3 cellular contexts compared by ENCODE assay signal in the genomic region with DNA sequence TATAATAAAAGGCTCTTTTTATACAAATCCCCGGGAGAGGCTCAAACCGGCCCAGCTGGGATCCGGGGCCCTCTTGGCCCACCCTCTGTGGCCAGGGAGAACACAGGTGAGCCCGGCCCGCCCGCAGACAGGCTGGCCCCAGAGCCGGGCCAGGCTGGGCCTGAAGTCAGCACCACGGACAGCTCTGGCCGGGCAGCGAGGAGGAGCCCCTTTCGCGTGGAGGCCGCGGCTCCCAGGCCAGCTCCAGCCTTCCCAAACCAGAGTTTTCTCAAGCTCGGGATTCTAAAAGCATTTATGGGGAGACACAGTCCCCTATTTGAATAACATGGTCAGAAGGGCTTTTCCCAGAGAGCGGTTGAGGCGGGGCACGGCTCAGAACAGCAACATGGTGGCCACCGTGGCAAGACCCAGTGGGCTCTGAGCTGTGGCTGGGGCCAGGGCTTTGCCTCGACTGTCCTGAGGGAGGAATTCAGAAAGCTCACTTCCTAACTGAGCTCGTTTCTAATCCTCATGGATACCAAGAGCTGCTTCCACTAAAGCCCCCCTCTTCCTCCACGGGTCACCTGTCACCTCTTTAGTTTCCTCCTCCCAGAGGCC.
A peak's percentile ranks its signal among the peaks of the same experiment; 100 is the strongest.
TF ChIP-seq lines count a peak whose summit lies in the region.

No MANE protein-coding gene starts in this region.

TF ChIP-seq in Ishikawa, 13 proteins besides CTCF, POLR2A, EP300 and RAD21:
- TF ChIP-seq, protein P1, sequence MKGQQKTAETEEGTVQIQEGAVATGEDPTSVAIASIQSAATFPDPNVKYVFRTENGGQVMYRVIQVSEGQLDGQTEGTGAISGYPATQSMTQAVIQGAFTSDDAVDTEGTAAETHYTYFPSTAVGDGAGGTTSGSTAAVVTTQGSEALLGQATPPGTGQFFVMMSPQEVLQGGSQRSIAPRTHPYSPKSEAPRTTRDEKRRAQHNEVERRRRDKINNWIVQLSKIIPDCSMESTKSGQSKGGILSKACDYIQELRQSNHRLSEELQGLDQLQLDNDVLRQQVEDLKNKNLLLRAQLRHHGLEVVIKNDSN (IDR thresholded peaks at IDR 0.05) = no peak
- TF ChIP-seq, protein P2, sequence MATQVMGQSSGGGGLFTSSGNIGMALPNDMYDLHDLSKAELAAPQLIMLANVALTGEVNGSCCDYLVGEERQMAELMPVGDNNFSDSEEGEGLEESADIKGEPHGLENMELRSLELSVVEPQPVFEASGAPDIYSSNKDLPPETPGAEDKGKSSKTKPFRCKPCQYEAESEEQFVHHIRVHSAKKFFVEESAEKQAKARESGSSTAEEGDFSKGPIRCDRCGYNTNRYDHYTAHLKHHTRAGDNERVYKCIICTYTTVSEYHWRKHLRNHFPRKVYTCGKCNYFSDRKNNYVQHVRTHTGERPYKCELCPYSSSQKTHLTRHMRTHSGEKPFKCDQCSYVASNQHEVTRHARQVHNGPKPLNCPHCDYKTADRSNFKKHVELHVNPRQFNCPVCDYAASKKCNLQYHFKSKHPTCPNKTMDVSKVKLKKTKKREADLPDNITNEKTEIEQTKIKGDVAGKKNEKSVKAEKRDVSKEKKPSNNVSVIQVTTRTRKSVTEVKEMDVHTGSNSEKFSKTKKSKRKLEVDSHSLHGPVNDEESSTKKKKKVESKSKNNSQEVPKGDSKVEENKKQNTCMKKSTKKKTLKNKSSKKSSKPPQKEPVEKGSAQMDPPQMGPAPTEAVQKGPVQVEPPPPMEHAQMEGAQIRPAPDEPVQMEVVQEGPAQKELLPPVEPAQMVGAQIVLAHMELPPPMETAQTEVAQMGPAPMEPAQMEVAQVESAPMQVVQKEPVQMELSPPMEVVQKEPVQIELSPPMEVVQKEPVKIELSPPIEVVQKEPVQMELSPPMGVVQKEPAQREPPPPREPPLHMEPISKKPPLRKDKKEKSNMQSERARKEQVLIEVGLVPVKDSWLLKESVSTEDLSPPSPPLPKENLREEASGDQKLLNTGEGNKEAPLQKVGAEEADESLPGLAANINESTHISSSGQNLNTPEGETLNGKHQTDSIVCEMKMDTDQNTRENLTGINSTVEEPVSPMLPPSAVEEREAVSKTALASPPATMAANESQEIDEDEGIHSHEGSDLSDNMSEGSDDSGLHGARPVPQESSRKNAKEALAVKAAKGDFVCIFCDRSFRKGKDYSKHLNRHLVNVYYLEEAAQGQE (IDR thresholded peaks at IDR 0.05; ENCODE audit: low read depth) = peak; percentile 96

TF ChIP-seq in H1, 55 proteins besides CTCF, POLR2A, EP300 and RAD21:
- peak; percentile 69; the same call in 1 of the 2 replicates for TF ChIP-seq GABPA (IDR thresholded peaks at IDR 0.05; ENCODE audit: borderline replicate concordance, insufficient read depth, low read length)
- no peak for TF ChIP-seq SRF (IDR thresholded peaks at IDR 0.05; ENCODE audit: low read depth, low read length)
- TF ChIP-seq CEBPB (IDR thresholded peaks at IDR 0.05; ENCODE audit: low read depth, low read length) = no peak
- TF ChIP-seq SUZ12 (IDR thresholded peaks at IDR 0.05; ENCODE audit: low read length) = no peak
- no peak for TF ChIP-seq RNF2 (IDR thresholded peaks at IDR 0.05; ENCODE audit: borderline replicate concordance, low read depth, low read length, missing control alignments, poor library complexity, severe bottlenecking)
- no peak for TF ChIP-seq TAF7 (optimal IDR thresholded peaks at IDR 0.05; ENCODE audit: borderline replicate concordance, low read depth, low read length)
- no peak for TF ChIP-seq CREB1 (IDR thresholded peaks at IDR 0.05)
- peak; percentile 46; the same call in 1 of the 2 replicates for TF ChIP-seq YY1 (IDR thresholded peaks at IDR 0.05; ENCODE audit: low read depth, low read length)
- no peak for TF ChIP-seq NRF1 (IDR thresholded peaks at IDR 0.05; ENCODE audit: low read depth, low read length)
- 0 out of 4 replicates have a peak, but pooled peaks of 1 of the 2 experiments have one; percentile 28 for TF ChIP-seq HDAC2 (IDR thresholded peaks at IDR 0.05; ENCODE audit: borderline replicate concordance in 1 of 2, low read depth in 2 of 2, low read length in 2 of 2)
- no peak for TF ChIP-seq SP4 (IDR thresholded peaks at IDR 0.05; ENCODE audit: low read length)
- TF ChIP-seq POLR2AphosphoS5 (IDR thresholded peaks at IDR 0.05; ENCODE audit: low read depth, low read length) = no peak
- TF ChIP-seq CBX5 (IDR thresholded peaks at IDR 0.05; ENCODE audit: low read depth, low read length) = no peak
- TF ChIP-seq, protein P3, sequence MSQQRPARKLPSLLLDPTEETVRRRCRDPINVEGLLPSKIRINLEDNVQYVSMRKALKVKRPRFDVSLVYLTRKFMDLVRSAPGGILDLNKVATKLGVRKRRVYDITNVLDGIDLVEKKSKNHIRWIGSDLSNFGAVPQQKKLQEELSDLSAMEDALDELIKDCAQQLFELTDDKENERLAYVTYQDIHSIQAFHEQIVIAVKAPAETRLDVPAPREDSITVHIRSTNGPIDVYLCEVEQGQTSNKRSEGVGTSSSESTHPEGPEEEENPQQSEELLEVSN (IDR thresholded peaks at IDR 0.05) = no peak
- no peak for TF ChIP-seq TCF12 (IDR thresholded peaks at IDR 0.05; ENCODE audit: low read depth, low read length)
- no peak for TF ChIP-seq HDAC6 (IDR thresholded peaks at IDR 0.05; ENCODE audit: low read depth, low read length)
TF ChIP-seq in H1: peak in this region for 3.

TF ChIP-seq in neural cell, 6 proteins besides CTCF, POLR2A, EP300 and RAD21:
- TF ChIP-seq SMC3 (conservative IDR thresholded peaks at IDR 0.05; ENCODE audit: poor library complexity) (no peak), POLR2AphosphoS5 (IDR thresholded peaks at IDR 0.05) (no peak), MXI1 (conservative IDR thresholded peaks at IDR 0.05; ENCODE audit: poor library complexity, severe bottlenecking) (no peak)
- TF ChIP-seq, protein P2 (IDR thresholded peaks at IDR 0.05; ENCODE audit: borderline replicate concordance) = peak; percentile 10
TF ChIP-seq in neural cell: peak in this region for 1.
